2 cellular contexts compared by ENCODE assay signal in the genomic region with DNA sequence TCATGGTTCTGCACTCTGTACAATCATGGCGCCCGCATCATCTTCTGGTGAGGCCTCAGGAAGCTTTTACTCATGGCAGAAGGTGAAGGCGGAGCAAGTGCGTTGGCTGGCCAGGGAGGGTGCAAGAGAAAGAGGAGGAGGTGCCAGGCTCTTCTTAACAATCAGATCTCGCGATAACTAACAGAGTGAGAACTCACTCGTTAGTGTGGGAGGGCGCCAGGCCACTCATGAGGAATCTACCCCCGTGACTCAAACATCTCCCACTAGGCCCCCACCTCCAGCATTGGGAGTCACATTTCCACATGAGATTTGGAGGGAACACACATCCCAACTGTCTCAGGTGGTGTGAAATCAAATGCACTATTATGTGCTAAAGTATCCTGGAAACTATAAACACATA.
TF ChIP-seq lines count a peak whose summit lies in the region.

No MANE protein-coding gene starts in this region.

TF ChIP-seq in GM23338, 12 proteins besides CTCF, POLR2A, EP300 and RAD21 (continued from another document):
- TF ChIP-seq, protein P1, sequence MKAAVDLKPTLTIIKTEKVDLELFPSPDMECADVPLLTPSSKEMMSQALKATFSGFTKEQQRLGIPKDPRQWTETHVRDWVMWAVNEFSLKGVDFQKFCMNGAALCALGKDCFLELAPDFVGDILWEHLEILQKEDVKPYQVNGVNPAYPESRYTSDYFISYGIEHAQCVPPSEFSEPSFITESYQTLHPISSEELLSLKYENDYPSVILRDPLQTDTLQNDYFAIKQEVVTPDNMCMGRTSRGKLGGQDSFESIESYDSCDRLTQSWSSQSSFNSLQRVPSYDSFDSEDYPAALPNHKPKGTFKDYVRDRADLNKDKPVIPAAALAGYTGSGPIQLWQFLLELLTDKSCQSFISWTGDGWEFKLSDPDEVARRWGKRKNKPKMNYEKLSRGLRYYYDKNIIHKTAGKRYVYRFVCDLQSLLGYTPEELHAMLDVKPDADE (IDR thresholded peaks at IDR 0.05) = no peak
- TF ChIP-seq NANOG (IDR thresholded peaks at IDR 0.05; ENCODE audit: borderline replicate concordance) = no peak
- TF ChIP-seq, protein P2, sequence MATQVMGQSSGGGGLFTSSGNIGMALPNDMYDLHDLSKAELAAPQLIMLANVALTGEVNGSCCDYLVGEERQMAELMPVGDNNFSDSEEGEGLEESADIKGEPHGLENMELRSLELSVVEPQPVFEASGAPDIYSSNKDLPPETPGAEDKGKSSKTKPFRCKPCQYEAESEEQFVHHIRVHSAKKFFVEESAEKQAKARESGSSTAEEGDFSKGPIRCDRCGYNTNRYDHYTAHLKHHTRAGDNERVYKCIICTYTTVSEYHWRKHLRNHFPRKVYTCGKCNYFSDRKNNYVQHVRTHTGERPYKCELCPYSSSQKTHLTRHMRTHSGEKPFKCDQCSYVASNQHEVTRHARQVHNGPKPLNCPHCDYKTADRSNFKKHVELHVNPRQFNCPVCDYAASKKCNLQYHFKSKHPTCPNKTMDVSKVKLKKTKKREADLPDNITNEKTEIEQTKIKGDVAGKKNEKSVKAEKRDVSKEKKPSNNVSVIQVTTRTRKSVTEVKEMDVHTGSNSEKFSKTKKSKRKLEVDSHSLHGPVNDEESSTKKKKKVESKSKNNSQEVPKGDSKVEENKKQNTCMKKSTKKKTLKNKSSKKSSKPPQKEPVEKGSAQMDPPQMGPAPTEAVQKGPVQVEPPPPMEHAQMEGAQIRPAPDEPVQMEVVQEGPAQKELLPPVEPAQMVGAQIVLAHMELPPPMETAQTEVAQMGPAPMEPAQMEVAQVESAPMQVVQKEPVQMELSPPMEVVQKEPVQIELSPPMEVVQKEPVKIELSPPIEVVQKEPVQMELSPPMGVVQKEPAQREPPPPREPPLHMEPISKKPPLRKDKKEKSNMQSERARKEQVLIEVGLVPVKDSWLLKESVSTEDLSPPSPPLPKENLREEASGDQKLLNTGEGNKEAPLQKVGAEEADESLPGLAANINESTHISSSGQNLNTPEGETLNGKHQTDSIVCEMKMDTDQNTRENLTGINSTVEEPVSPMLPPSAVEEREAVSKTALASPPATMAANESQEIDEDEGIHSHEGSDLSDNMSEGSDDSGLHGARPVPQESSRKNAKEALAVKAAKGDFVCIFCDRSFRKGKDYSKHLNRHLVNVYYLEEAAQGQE (IDR thresholded peaks at IDR 0.05; ENCODE audit: unreplicated experiment) = no peak
- no peak for TF ChIP-seq CREB1 (CRISPR knock-in tag; IDR thresholded peaks at IDR 0.05; ENCODE audit: low read depth)
- no peak for TF ChIP-seq STAT1 (IDR thresholded peaks at IDR 0.05; ENCODE audit: unreplicated experiment)
- TF ChIP-seq, protein P3, sequence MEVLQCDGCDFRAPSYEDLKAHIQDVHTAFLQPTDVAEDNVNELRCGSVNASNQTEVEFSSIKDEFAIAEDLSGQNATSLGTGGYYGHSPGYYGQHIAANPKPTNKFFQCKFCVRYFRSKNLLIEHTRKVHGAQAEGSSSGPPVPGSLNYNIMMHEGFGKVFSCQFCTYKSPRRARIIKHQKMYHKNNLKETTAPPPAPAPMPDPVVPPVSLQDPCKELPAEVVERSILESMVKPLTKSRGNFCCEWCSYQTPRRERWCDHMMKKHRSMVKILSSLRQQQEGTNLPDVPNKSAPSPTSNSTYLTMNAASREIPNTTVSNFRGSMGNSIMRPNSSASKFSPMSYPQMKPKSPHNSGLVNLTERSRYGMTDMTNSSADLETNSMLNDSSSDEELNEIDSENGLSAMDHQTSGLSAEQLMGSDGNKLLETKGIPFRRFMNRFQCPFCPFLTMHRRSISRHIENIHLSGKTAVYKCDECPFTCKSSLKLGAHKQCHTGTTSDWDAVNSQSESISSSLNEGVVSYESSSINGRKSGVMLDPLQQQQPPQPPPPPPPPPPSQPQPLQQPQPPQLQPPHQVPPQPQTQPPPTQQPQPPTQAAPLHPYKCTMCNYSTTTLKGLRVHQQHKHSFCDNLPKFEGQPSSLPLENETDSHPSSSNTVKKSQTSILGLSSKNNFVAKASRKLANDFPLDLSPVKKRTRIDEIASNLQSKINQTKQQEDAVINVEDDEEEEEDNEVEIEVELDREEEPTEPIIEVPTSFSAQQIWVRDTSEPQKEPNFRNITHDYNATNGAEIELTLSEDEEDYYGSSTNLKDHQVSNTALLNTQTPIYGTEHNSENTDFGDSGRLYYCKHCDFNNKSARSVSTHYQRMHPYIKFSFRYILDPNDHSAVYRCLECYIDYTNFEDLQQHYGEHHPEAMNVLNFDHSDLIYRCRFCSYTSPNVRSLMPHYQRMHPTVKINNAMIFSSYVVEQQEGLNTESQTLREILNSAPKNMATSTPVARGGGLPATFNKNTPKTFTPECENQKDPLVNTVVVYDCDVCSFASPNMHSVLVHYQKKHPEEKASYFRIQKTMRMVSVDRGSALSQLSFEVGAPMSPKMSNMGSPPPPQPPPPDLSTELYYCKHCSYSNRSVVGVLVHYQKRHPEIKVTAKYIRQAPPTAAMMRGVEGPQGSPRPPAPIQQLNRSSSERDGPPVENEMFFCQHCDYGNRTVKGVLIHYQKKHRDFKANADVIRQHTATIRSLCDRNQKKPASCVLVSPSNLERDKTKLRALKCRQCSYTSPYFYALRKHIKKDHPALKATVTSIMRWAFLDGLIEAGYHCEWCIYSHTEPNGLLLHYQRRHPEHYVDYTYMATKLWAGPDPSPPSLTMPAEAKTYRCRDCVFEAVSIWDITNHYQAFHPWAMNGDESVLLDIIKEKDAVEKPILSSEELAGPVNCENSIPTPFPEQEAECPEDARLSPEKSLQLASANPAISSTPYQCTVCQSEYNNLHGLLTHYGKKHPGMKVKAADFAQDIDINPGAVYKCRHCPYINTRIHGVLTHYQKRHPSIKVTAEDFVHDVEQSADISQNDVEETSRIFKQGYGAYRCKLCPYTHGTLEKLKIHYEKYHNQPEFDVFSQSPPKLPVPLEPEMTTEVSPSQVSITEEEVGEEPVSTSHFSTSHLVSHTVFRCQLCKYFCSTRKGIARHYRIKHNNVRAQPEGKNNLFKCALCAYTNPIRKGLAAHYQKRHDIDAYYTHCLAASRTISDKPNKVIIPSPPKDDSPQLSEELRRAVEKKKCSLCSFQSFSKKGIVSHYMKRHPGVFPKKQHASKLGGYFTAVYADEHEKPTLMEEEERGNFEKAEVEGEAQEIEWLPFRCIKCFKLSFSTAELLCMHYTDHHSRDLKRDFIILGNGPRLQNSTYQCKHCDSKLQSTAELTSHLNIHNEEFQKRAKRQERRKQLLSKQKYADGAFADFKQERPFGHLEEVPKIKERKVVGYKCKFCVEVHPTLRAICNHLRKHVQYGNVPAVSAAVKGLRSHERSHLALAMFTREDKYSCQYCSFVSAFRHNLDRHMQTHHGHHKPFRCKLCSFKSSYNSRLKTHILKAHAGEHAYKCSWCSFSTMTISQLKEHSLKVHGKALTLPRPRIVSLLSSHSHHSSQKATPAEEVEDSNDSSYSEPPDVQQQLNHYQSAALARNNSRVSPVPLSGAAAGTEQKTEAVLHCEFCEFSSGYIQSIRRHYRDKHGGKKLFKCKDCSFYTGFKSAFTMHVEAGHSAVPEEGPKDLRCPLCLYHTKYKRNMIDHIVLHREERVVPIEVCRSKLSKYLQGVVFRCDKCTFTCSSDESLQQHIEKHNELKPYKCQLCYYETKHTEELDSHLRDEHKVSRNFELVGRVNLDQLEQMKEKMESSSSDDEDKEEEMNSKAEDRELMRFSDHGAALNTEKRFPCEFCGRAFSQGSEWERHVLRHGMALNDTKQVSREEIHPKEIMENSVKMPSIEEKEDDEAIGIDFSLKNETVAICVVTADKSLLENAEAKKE (CRISPR knock-in tag; IDR thresholded peaks at IDR 0.05) = no peak
- TF ChIP-seq JUNB (IDR thresholded peaks at IDR 0.05; ENCODE audit: unreplicated experiment) = no peak
- no peak for TF ChIP-seq POLR2AphosphoS5 (IDR thresholded peaks at IDR 0.05; ENCODE audit: low read depth)
- no peak for TF ChIP-seq ZNF331 (CRISPR knock-in tag; IDR thresholded peaks at IDR 0.05; ENCODE audit: low read depth)

TF ChIP-seq in K562, 482 proteins besides CTCF, POLR2A, EP300 and RAD21 (continued from another document):
- TF ChIP-seq, protein P4, sequence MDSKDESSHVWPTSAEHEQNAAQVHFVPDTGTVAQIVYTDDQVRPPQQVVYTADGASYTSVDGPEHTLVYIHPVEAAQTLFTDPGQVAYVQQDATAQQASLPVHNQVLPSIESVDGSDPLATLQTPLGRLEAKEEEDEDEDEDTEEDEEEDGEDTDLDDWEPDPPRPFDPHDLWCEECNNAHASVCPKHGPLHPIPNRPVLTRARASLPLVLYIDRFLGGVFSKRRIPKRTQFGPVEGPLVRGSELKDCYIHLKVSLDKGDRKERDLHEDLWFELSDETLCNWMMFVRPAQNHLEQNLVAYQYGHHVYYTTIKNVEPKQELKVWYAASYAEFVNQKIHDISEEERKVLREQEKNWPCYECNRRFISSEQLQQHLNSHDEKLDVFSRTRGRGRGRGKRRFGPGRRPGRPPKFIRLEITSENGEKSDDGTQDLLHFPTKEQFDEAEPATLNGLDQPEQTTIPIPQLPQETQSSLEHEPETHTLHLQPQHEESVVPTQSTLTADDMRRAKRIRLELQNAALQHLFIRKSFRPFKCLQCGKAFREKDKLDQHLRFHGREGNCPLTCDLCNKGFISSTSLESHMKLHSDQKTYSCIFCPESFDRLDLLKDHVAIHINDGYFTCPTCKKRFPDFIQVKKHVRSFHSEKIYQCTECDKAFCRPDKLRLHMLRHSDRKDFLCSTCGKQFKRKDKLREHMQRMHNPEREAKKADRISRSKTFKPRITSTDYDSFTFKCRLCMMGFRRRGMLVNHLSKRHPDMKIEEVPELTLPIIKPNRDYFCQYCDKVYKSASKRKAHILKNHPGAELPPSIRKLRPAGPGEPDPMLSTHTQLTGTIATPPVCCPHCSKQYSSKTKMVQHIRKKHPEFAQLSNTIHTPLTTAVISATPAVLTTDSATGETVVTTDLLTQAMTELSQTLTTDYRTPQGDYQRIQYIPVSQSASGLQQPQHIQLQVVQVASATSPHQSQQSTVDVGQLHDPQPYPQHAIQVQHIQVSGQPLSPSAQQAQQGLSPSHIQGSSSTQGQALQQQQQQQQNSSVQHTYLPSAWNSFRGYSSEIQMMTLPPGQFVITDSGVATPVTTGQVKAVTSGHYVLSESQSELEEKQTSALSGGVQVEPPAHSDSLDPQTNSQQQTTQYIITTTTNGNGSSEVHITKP (IDR thresholded peaks at IDR 0.05; ENCODE audit: partially characterized antibody) = no peak
- no peak for TF ChIP-seq HNRNPH1 (optimal IDR thresholded peaks at IDR 0.05; ENCODE audit: low read depth, low read length)
